ENCODE assay signal across 24 cellular contexts in the genomic region with DNA sequence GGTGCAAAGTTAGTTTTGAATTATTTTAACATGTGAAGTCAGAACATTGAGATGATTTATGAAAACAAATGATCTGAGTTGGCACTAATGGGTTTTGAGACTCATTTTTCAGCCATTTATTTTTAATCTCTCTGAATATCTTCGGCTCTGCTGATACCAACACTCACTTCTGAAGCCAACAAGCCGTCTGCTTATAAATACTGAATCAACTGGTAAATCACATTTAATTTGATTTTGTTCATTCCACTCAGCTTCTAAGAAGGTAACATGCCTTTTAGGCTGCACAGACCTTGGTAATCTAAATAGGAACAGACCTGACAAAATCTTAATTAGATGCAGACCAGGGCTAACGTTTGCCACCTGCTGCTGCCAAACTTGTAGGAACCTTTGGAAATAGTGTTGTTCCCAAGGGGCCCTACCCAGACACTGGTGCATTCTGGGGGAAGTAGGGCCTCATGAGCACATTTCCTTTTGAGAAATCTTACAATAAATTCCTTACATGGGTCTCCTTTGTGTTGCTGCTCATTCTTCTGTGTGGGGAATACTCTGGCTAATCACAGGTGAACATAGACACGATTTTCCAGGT.
"Had no signal": no experiment of that assay in that cellular context is flagged by ENCODE, and none has a peak within 500 bp of the region (broad histone marks: within the 10 kb centered on the region; RNA-seq: fewer than 3 reads in every experiment).

No MANE protein-coding gene starts in this region.

- ATAC-seq: activated CD8-positive, alpha-beta T cell treated with anti-CD3 and anti-CD28 coated beads for 36 hours; activated naive CD8-positive, alpha-beta T cell treated with anti-CD3 and anti-CD28 coated beads, Interleukin-2, amount 50 U/mL, for 24 hours; activated T-cell treated with anti-CD3 and anti-CD28 coated beads, Interleukin-2, amount 50 U/mL, for 4 hours; activated T-helper 17 cell treated with anti-CD3 and anti-CD28 coated beads, Interleukin-2, amount 50 U/mL, for 72 hours; esophagus mucosa; left colon; right cardiac atrium had no signal

- FAIRE-seq: bronchial epithelial cell, kidney had no signal

- H3K4me1 ChIP-seq: parathyroid adenoma, spleen, suprapubic skin, tibial nerve had no signal

- H3K36me3 ChIP-seq: spleen, suprapubic skin, tibial nerve had no signal

- H3K27me3 ChIP-seq: spleen, suprapubic skin, tibial nerve had no signal

- H3K27ac ChIP-seq: parathyroid adenoma, spleen, suprapubic skin, tibial nerve had no signal

- H3K9ac ChIP-seq: parathyroid adenoma had no signal

- H3K9me3 ChIP-seq: spleen, suprapubic skin, tibial nerve had no signal

- DNase-seq: activated B cell treated with CpG ODN at 0.5 μM for 24 hours; activated CD4-positive, alpha-beta T cell treated with anti-CD3 and anti-CD28 coated beads, Interleukin-2, amount 50 U/mL, for 1 hour; activated CD8-positive, alpha-beta T cell treated with anti-CD3 and anti-CD28 coated beads for 36 hours; activated gamma-delta T cell treated with Interleukin-2 at 50 U/mL for 16 hours; activated naive CD4-positive, alpha-beta T cell treated with anti-CD3 and anti-CD28 coated beads, Interleukin-2, amount 50 U/mL, for 16 hours; activated naive CD8-positive, alpha-beta T cell treated with anti-CD3 and anti-CD28 coated beads, Interleukin-2, amount 50 U/mL, for 24 hours; activated T-cell treated with anti-CD3 and anti-CD28 coated beads, Interleukin-2, amount 50 U/mL, for 4 hours; endodermal cell; foreskin fibroblast; hippocampal formation; immature natural killer cell; kidney; left colon; naive B cell; nucleus accumbens; right cardiac atrium; spleen; stimulated activated naive CD4-positive, alpha-beta T cell had no signal

- H3K79me2 ChIP-seq: parathyroid adenoma had no signal

- H2AFZ ChIP-seq: parathyroid adenoma had no signal

- H3K4me3 ChIP-seq: spleen, suprapubic skin, tibial nerve had no signal
